Comparison of ENCODE assay signal across 9 cellular contexts in genomic region chr12:9118161-9118560, GRCh38. TPM values are rescaled to one million over a fixed set of nuclear protein-coding genes. Genes with fewer than 3 reads are reported as not detected.
DNase-seq lines count a peak whose midpoint lies in the region; ATAC-seq, FAIRE-seq and TF ChIP-seq lines count a peak whose summit lies in the region.
"Had no signal": no experiment of that assay in that cellular context is flagged by ENCODE, and none has a peak within 500 bp of the region (broad histone marks: within the 10 kb centered on the region; RNA-seq: fewer than 3 reads in every experiment).

No MANE protein-coding gene starts in this region.

- peak; percentile 65 for ATAC-seq in HG03378 (IDR thresholded peaks at IDR 0.05; ENCODE audit: unreplicated experiment)
- ATAC-seq in HG03460 (IDR thresholded peaks at IDR 0.05; ENCODE audit: unreplicated experiment), result no peak

- peaks cover 0 to 50% (median 33%) of the 10 kb centered on the region in 4 donors for H3K4me1 ChIP-seq in sigmoid colon
- H3K4me1 ChIP-seq: SJCRH30 had no signal

- intact Hi-C loops in dorsolateral prefrontal cortex (cut with DNase I) (no loop called here), sigmoid colon (cut with DNase I) (no loop called here)

- H3K4me3 ChIP-seq in dorsolateral prefrontal cortex, result peak overlapping the region in 1 of 59 donors; percentile 56
- no peak overlapping the region for H3K4me3 ChIP-seq in sigmoid colon
- H3K4me3 ChIP-seq: SJCRH30 had no signal

- no peak overlapping the region for H3K27ac Mint-ChIP-seq in chondrocyte (ENCODE audit: unreplicated experiment)

- peak; percentile 71 for FAIRE-seq in GM18507 (lab: Jason Lieb, UNC)

- peaks cover 2% of the 10 kb centered on the region for H3K27me3 Mint-ChIP-seq in chondrocyte (ENCODE audit: low read depth)

- no peaks in the 10 kb centered on the region for H3K9me3 ChIP-seq in sigmoid colon
- H3K9me3 ChIP-seq: SJCRH30 had no signal

- H3K27ac ChIP-seq in dorsolateral prefrontal cortex, result peak overlapping the region in 46 of 59 donors; percentile 7 to 86 (median 62)
- peak overlapping the region; percentile 79 to 83 (median 82) for H3K27ac ChIP-seq in sigmoid colon
- H3K27ac ChIP-seq: SJCRH30 had no signal

- TF ChIP-seq EP300 in sigmoid colon (IDR thresholded peaks at IDR 0.05), result no peak

- no peak overlapping the region for H3K4me3 Mint-ChIP-seq in chondrocyte (ENCODE audit: unreplicated experiment)

- no peaks in the 10 kb centered on the region for H3K9me3 Mint-ChIP-seq in chondrocyte (ENCODE audit: low read depth)

- TF ChIP-seq POLR2A in sigmoid colon (IDR thresholded peaks at IDR 0.05), result no peak

- no peak for TF ChIP-seq CTCF in dorsolateral prefrontal cortex (IDR thresholded peaks at IDR 0.05 in 54 of 56, conservative IDR thresholded peaks at IDR 0.05 in 2 of 56; ENCODE audit: low read depth in 1 of 56, partially characterized antibody in 56 of 56)
- no peak for TF ChIP-seq CTCF in sigmoid colon (IDR thresholded peaks at IDR 0.05)
- no peak for TF ChIP-seq CTCF in chondrocyte (IDR thresholded peaks at IDR 0.05)

- no peaks in the 10 kb centered on the region for H3K27me3 ChIP-seq in dorsolateral prefrontal cortex
- H3K27me3 ChIP-seq in sigmoid colon, result no peaks in the 10 kb centered on the region
- H3K27me3 ChIP-seq: SJCRH30 had no signal

- 57 to 76% methylated on average over 3 of the region's 3 CpGs for WGBS in sigmoid colon, 2 donors

- H3K36me3 ChIP-seq in sigmoid colon, result no peaks in the 10 kb centered on the region
- H3K36me3 ChIP-seq: SJCRH30 had no signal

- DNase-seq in GM18507 (ENCODE audit: extremely low spot score, insufficient read length, low read depth) (no peak), dorsolateral prefrontal cortex (no peak), sigmoid colon (no peak), NCI-H2196 (lab: John Stamatoyannopoulos, UW; ENCODE audit: unreplicated experiment) (no peak), chondrocyte (ENCODE audit: low spot score) (no peak)
- no peak for DNase-seq in activated effector memory CD4-positive, alpha-beta T cell treated with anti-CD3 and anti-CD28 coated beads, Interleukin-2, amount 50 U/mL, for 16 hours
- DNase-seq: SJCRH30 had no signal

- peaks cover 17% of the 10 kb centered on the region for H3K4me1 Mint-ChIP-seq in chondrocyte (ENCODE audit: low read depth)

- H3K36me3 Mint-ChIP-seq in chondrocyte (ENCODE audit: low read depth), result no peaks in the 10 kb centered on the region

RNA-seq across cellular contexts. Expression of gene A2M, which starts 2.4 kb away (rescaled TPM):
- total RNA-seq in dorsolateral prefrontal cortex (100 to 1,000 TPM in 102 of 120 experiments, 10 to 100 TPM in 18; 37.9 to 329 (median 135) TPM), sigmoid colon (100 to 1,000 TPM; 195 to 296 (median 253) TPM), chondrocyte (8.5 to 40.8 TPM (median 33.9 TPM) in 3 replicates)
- 10 to 100 TPM; 34.2 to 60.7 (median 55.3) TPM for polyA plus RNA-seq in sigmoid colon
